Comparison of ENCODE assay signal across 18 cellular contexts in genomic region chr11:64070301-64070656, GRCh38. TPM values are rescaled to one million over a fixed set of nuclear protein-coding genes. Genes with fewer than 3 reads are reported as not detected.
DNase-seq lines count a peak whose midpoint lies in the region; ATAC-seq and TF ChIP-seq lines count a peak whose summit lies in the region.
"Had no signal": no experiment of that assay in that cellular context is flagged by ENCODE, and none has a peak within 500 bp of the region (broad histone marks: within the 10 kb centered on the region; RNA-seq: fewer than 3 reads in every experiment).

No MANE protein-coding gene starts in this region.

- H3K27me3 ChIP-seq in neural progenitor cell = no peaks in the 10 kb centered on the region

- H3K27me3 Mint-ChIP-seq in brain (no peaks in the 10 kb centered on the region), neural progenitor cell (ENCODE audit: insufficient read depth, low read depth) (peaks cover 4% of the 10 kb centered on the region)

- H3F3A ChIP-seq in neural progenitor cell (ENCODE audit: low read depth) = peaks cover 12% of the 10 kb centered on the region

- H3K9me3 ChIP-seq in HEK293 (ENCODE audit: control insufficient read depth, insufficient read depth, low read depth, low read length) (no peaks in the 10 kb centered on the region), neural progenitor cell (ENCODE audit: low read depth) (no peaks in the 10 kb centered on the region)
- H3K9me3 ChIP-seq: A549, SK-N-SH had no signal

- no peak for ATAC-seq in GM19035 (IDR thresholded peaks at IDR 0.05; ENCODE audit: unreplicated experiment)
- ATAC-seq in HG02852 (IDR thresholded peaks at IDR 0.05; ENCODE audit: unreplicated experiment) = no peak
- ATAC-seq: A549, Panc1 had no signal

- H4K20me1 ChIP-seq in neural progenitor cell (ENCODE audit: low read depth) = no peaks in the 10 kb centered on the region

- H3K36me3 ChIP-seq in HEK293 (ENCODE audit: control insufficient read depth in 2 of 2, insufficient read depth in 1 of 2, low read length in 2 of 2) = no peaks in the 10 kb centered on the region
- no peaks in the 10 kb centered on the region for H3K36me3 ChIP-seq in neural progenitor cell

- H3K79me2 ChIP-seq in neural progenitor cell (ENCODE audit: low read depth) = no peaks in the 10 kb centered on the region

- TF ChIP-seq CTCF in HEK293 (tag by site-specific recombination; IDR thresholded peaks at IDR 0.05) = no peak
- TF ChIP-seq CTCF in brain (conservative IDR thresholded peaks at IDR 0.05) = no peak
- no peak for TF ChIP-seq CTCF in neural progenitor cell (IDR thresholded peaks at IDR 0.05)

- no peak overlapping the region for H2AFZ ChIP-seq in neural progenitor cell (replicated peaks)

- no peak overlapping the region for H3K27ac ChIP-seq in HEK293 (ENCODE audit: extremely low read depth, low read depth, low read length)
- H3K27ac ChIP-seq in neural progenitor cell = no peak overlapping the region
- H3K27ac ChIP-seq: A549, C4-2B had no signal

- peaks cover 4% of the 10 kb centered on the region; the same call in 1 of the 2 replicates for H3K4me1 ChIP-seq in HEK293 (ENCODE audit: control insufficient read depth, insufficient read depth, low read length)
- peaks cover 44% of the 10 kb centered on the region for H3K4me1 ChIP-seq in neural progenitor cell
- H3K4me1 ChIP-seq: A549 had no signal

- no peak overlapping the region for H3K9ac ChIP-seq in neural progenitor cell
- H3K9ac ChIP-seq: SK-N-SH had no signal

- H3K27ac Mint-ChIP-seq in brain (peak overlapping the region; percentile 4 to 83 (median 73)), neural progenitor cell (no peak overlapping the region)

- CTCF ChIA-PET in HEK293 (lab: Yijun Ruan, JAX) = interaction anchor here (0.6 to 1.3 kb wide), 2 partner anchors 15 to 77 kb away, joined by 3 to 4 read pairs; no protein-coding TSS in a partner anchor

- DNase-seq in ELF-1 (ENCODE audit: low read depth, low spot score) = peak; percentile 92
- DNase-seq in neural progenitor cell (ENCODE audit: low spot score) = peak; percentile 89
- DNase-seq in DMS 273 treated with DMSO at 0.1 percent for 48 hours (lab: John Stamatoyannopoulos, UW) = no peak
- DNase-seq: DMS153, KBM-7, MV-4-11, NCI-H1436, NCI-H2029, NCI-H226, NCI-H524 treated with DMSO at 0.1 percent for 48 hours, SK-N-SH had no signal

- POLR2A ChIA-PET in HEK293 (lab: Yijun Ruan, JAX) = no interaction called here

- H3K4me2 ChIP-seq in neural progenitor cell = peak overlapping the region; percentile 52
- H3K4me2 ChIP-seq: A549, SK-N-SH had no signal

- peak overlapping the region in 3 of 5 experiments; percentile 15 to 68 (median 56) for H3K4me3 Mint-ChIP-seq in brain
- H3K4me3 Mint-ChIP-seq in neural progenitor cell = no peak overlapping the region

- no peaks in the 10 kb centered on the region for H3K36me3 Mint-ChIP-seq in brain
- peaks cover 2% of the 10 kb centered on the region for H3K36me3 Mint-ChIP-seq in neural progenitor cell

- peaks cover 77% of the 10 kb centered on the region for H3K4me1 Mint-ChIP-seq in brain
- peaks cover 31% of the 10 kb centered on the region for H3K4me1 Mint-ChIP-seq in neural progenitor cell

- no peak overlapping the region for H3K4me3 ChIP-seq in HEK293 (ENCODE audit: low read depth, low read length)
- no peak overlapping the region for H3K4me3 ChIP-seq in neural progenitor cell
- H3K4me3 ChIP-seq: A549 had no signal

- H3K9me3 Mint-ChIP-seq in brain = peaks cover 0 to 2% (median 0%) of the 10 kb centered on the region in 5 experiments
- H3K9me3 Mint-ChIP-seq in neural progenitor cell = no peaks in the 10 kb centered on the region

TF ChIP-seq in HEK293, 187 proteins besides CTCF, POLR2A, EP300 and RAD21:
- no peak for TF ChIP-seq ZNF76 (tag by site-specific recombination; IDR thresholded peaks at IDR 0.05; ENCODE audit: borderline replicate concordance, low read depth)
- no peak for TF ChIP-seq ZFP3 (tag by site-specific recombination; IDR thresholded peaks at IDR 0.05; ENCODE audit: low read depth)
- TF ChIP-seq ZNF692 (tag by site-specific recombination; IDR thresholded peaks at IDR 0.05) = no peak
- peak; percentile 17; the same call in 1 of the 2 replicates for TF ChIP-seq GLIS1 (tag by site-specific recombination; IDR thresholded peaks at IDR 0.05)
- TF ChIP-seq, protein P1, sequence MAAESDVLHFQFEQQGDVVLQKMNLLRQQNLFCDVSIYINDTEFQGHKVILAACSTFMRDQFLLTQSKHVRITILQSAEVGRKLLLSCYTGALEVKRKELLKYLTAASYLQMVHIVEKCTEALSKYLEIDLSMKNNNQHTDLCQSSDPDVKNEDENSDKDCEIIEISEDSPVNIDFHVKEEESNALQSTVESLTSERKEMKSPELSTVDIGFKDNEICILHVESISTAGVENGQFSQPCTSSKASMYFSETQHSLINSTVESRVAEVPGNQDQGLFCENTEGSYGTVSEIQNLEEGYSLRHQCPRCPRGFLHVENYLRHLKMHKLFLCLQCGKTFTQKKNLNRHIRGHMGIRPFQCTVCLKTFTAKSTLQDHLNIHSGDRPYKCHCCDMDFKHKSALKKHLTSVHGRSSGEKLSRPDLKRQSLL (tag by site-specific recombination; IDR thresholded peaks at IDR 0.05) = peak; percentile 52; the same call in 1 of the 2 replicates

RNA-seq across cellular contexts. Expression of gene FLRT1, which starts 34.5 kb away (rescaled TPM):
- 27.0 TPM for polyA plus RNA-seq in brain (ENCODE audit: insufficient read depth, low read depth, low replicate concordance)
- total RNA-seq in neural progenitor cell (ENCODE audit: low replicate concordance) = 0.11 and 0.12 TPM in 2 replicates
